8 cellular contexts compared by ENCODE assay signal in the genomic region with DNA sequence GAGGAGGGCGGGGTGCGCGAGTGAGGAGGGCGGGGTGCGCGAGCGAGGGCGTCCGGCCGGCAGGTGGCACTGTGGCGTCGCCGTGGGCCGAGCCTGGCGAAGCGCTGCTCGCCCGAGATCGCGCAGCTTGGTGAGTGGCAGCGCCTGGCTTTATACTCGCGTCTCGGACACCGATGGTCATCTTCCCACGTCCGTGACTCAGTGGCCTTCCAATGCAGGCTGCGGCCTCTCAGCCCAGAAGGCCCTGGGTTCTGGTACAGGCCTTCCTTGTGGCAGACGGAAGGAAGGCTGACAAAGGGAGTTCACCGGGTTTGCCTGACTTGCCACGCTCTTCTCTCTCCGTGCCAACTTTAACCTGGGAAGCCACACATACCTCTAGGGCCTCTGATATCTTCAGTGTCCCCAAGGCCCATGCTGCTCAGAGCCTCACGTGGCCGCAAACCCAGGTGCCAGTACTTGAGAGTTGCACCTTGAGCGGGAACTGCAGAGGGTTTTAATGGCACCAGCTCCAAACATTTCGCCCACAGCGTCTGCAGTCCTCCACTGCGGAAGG.
A peak's percentile ranks its signal among the peaks of the same experiment; 100 is the strongest.
DNase-seq lines count a peak whose midpoint lies in the region; ATAC-seq and TF ChIP-seq lines count a peak whose summit lies in the region.

No MANE protein-coding gene starts in this region.

- TF ChIP-seq POLR2A in ovary (IDR thresholded peaks at IDR 0.05): no peak

- no peaks in the 10 kb centered on the region for H3K27me3 ChIP-seq in ovary
- no peaks in the 10 kb centered on the region for H3K27me3 ChIP-seq in thoracic aorta (replicated peaks; ENCODE audit: insufficient read depth)

- no peaks in the 10 kb centered on the region for H3K9me3 Mint-ChIP-seq in activated naive CD4-positive, alpha-beta T cell treated with anti-CD3 and anti-CD28 coated beads, Interleukin-2, amount 50 U/mL, for 24 hours

- TF ChIP-seq CTCF in ovary (IDR thresholded peaks at IDR 0.05) (peak; percentile 50 to 64 (median 59)), thoracic aorta (IDR thresholded peaks at IDR 0.05) (peak; percentile 69)

- intact Hi-C loops in ovary (cut with DNase I): loop anchor here in 1 of 4 donors (5.0 kb wide), 1 partner anchor 414 kb away; the partner anchor contains the start of gene ADAMTS17

- H3K36me3 Mint-ChIP-seq in activated naive CD4-positive, alpha-beta T cell treated with anti-CD3 and anti-CD28 coated beads, Interleukin-2, amount 50 U/mL, for 24 hours: no peaks in the 10 kb centered on the region

- ATAC-seq in GM19023 (IDR thresholded peaks at IDR 0.05; ENCODE audit: unreplicated experiment) (peak; percentile 97), HG03280 (IDR thresholded peaks at IDR 0.05; ENCODE audit: unreplicated experiment) (peak; percentile 88), thoracic aorta (ENCODE audit: insufficient number of reproducible peaks, low FRiP score, low read depth) (peak; percentile 67)

- DNase-seq in Ammon's horn (ENCODE audit: low spot score): peak; percentile 85
- DNase-seq in SK-N-DZ (ENCODE audit: low spot score): peak; percentile 58
- DNase-seq in glomerular visceral epithelial cell (ENCODE audit: extremely low spot score): peak; percentile 53
- peak; percentile 56 to 90 (median 86) for DNase-seq in ovary
- peak; percentile 51 for DNase-seq in thoracic aorta (ENCODE audit: low spot score)

- H3K36me3 ChIP-seq in ovary (no peaks in the 10 kb centered on the region), thoracic aorta (no peaks in the 10 kb centered on the region)

- no peak for TF ChIP-seq EP300 in ovary (IDR thresholded peaks at IDR 0.05)

- peak overlapping the region; percentile 86 for H3K27ac Mint-ChIP-seq in activated naive CD4-positive, alpha-beta T cell treated with anti-CD3 and anti-CD28 coated beads, Interleukin-2, amount 50 U/mL, for 24 hours

- H3K27ac ChIP-seq in ovary (peak overlapping the region; percentile 79 to 88), thoracic aorta (peak overlapping the region; percentile 41 to 42)

- WGBS in ovary, 3 donors: 8 to 17% (median 13%) methylated on average over 35 to 38 of the region's 38 CpGs

- H3K4me3 Mint-ChIP-seq in activated naive CD4-positive, alpha-beta T cell treated with anti-CD3 and anti-CD28 coated beads, Interleukin-2, amount 50 U/mL, for 24 hours: peak overlapping the region; percentile 86

- peaks cover 1% of the 10 kb centered on the region for H3K4me1 ChIP-seq in ovary (ENCODE audit: insufficient read depth)
- H3K4me1 ChIP-seq in thoracic aorta (ENCODE audit: control insufficient read depth in 1 of 2, low read depth in 2 of 2): peaks cover 3 to 12% of the 10 kb centered on the region in 2 donors

- peaks cover 21% of the 10 kb centered on the region for H3K4me1 Mint-ChIP-seq in activated naive CD4-positive, alpha-beta T cell treated with anti-CD3 and anti-CD28 coated beads, Interleukin-2, amount 50 U/mL, for 24 hours

- H3K9me3 ChIP-seq in ovary (no peaks in the 10 kb centered on the region), thoracic aorta (no peaks in the 10 kb centered on the region)

- H3K4me3 ChIP-seq in ovary (peak overlapping the region; percentile 39), thoracic aorta (peak overlapping the region; percentile 66)

- H3K27me3 Mint-ChIP-seq in activated naive CD4-positive, alpha-beta T cell treated with anti-CD3 and anti-CD28 coated beads, Interleukin-2, amount 50 U/mL, for 24 hours: peaks cover 4% of the 10 kb centered on the region

Comparison
In these comparisons a context has a peak if more than half of its experiments do, and no peak if none do; other contexts are left out.
1. Peak in every context shown above with its lines: DNase-seq, ATAC-seq, H3K4me3 ChIP-seq and H3K27ac ChIP-seq.